In the genomic region with DNA sequence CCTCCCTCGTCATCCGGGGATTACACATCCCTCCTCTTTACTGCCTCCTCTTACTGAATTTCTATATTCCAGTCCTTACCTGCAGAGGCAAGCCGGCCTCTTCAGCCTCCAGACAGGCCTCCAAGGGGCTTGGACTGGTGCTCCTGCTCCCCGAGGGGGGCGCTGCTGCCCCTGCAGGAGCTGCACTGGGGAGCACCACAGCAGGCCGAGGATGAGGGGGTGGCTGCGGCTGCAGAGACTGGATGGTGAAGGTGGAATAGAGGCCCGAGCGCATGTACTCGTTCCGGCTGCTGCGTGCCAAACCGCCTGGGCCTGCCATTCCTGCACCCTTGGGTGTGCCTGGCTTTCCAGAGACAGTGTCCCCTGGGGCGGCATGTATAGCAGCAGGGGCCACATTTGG, we compare ENCODE assay signal across 19 cellular contexts. TPM values are rescaled to one million over a fixed set of nuclear protein-coding genes. Genes with fewer than 3 reads are reported as not detected.
DNase-seq lines count a peak whose midpoint lies in the region; ATAC-seq and TF ChIP-seq lines count a peak whose summit lies in the region.
"Had no signal": no experiment of that assay in that cellular context is flagged by ENCODE, and none has a peak within 500 bp of the region (broad histone marks: within the 10 kb centered on the region; RNA-seq: fewer than 3 reads in every experiment).

No MANE protein-coding gene starts in this region.

- CTCF ChIA-PET in activated CD4-positive, alpha-beta T cell treated with anti-CD3 and anti-CD28 coated beads for 36 hours (lab: Charles Lee), result interaction anchor here (0.7 kb wide), 1 partner anchor 180 kb away, joined by 3 read pairs; no protein-coding TSS in a partner anchor

- intact Hi-C loops in activated CD4-positive, alpha-beta T cell treated with anti-CD3 and anti-CD28 coated beads for 36 hours (cut with DNase I, micrococcal nuclease), result no loop called here

- peak overlapping the region; percentile 55 for H3K4me3 Mint-ChIP-seq in activated CD4-positive, alpha-beta T cell treated with anti-CD3 and anti-CD28 coated beads for 36 hours
- H3K4me3 Mint-ChIP-seq in activated naive CD8-positive, alpha-beta T cell, result no peak overlapping the region
- H3K4me3 Mint-ChIP-seq in activated naive CD8-positive, alpha-beta T cell treated with anti-CD3 and anti-CD28 coated beads, Interleukin-2, amount 50 U/mL, for 24 hours, result no peak overlapping the region
- H3K4me3 Mint-ChIP-seq in central memory CD8-positive, alpha-beta T cell, result no peak overlapping the region
- H3K4me3 Mint-ChIP-seq: H9 had no signal

- peaks cover 27% of the 10 kb centered on the region for H3K4me1 Mint-ChIP-seq in activated CD4-positive, alpha-beta T cell treated with anti-CD3 and anti-CD28 coated beads for 36 hours
- H3K4me1 Mint-ChIP-seq in activated naive CD8-positive, alpha-beta T cell (ENCODE audit: low read depth), result peaks cover 12% of the 10 kb centered on the region
- H3K4me1 Mint-ChIP-seq in activated naive CD8-positive, alpha-beta T cell treated with anti-CD3 and anti-CD28 coated beads, Interleukin-2, amount 50 U/mL, for 24 hours, result peaks cover 23% of the 10 kb centered on the region
- no peaks in the 10 kb centered on the region for H3K4me1 Mint-ChIP-seq in central memory CD8-positive, alpha-beta T cell

- H3K36me3 Mint-ChIP-seq in activated CD4-positive, alpha-beta T cell treated with anti-CD3 and anti-CD28 coated beads for 36 hours (ENCODE audit: low read depth), result peaks cover 47% of the 10 kb centered on the region
- peaks cover 7% of the 10 kb centered on the region for H3K36me3 Mint-ChIP-seq in activated naive CD8-positive, alpha-beta T cell
- peaks cover 36% of the 10 kb centered on the region for H3K36me3 Mint-ChIP-seq in activated naive CD8-positive, alpha-beta T cell treated with anti-CD3 and anti-CD28 coated beads, Interleukin-2, amount 50 U/mL, for 24 hours (ENCODE audit: low read depth)
- peaks cover 42% of the 10 kb centered on the region for H3K36me3 Mint-ChIP-seq in central memory CD8-positive, alpha-beta T cell (ENCODE audit: insufficient read depth)

- POLR2A ChIA-PET in activated CD4-positive, alpha-beta T cell treated with anti-CD3 and anti-CD28 coated beads for 36 hours (lab: Charles Lee), result no interaction called here

- H3K27me3 Mint-ChIP-seq in activated CD4-positive, alpha-beta T cell treated with anti-CD3 and anti-CD28 coated beads for 36 hours, result no peaks in the 10 kb centered on the region
- no peaks in the 10 kb centered on the region for H3K27me3 Mint-ChIP-seq in activated naive CD8-positive, alpha-beta T cell
- H3K27me3 Mint-ChIP-seq in activated naive CD8-positive, alpha-beta T cell treated with anti-CD3 and anti-CD28 coated beads, Interleukin-2, amount 50 U/mL, for 24 hours, result no peaks in the 10 kb centered on the region
- no peaks in the 10 kb centered on the region for H3K27me3 Mint-ChIP-seq in central memory CD8-positive, alpha-beta T cell
- H3K27me3 Mint-ChIP-seq: B cell; CD4-positive, alpha-beta memory T cell had no signal

- no peak for ATAC-seq in activated CD4-positive, alpha-beta T cell treated with anti-CD3 and anti-CD28 coated beads for 36 hours
- ATAC-seq in activated naive CD8-positive, alpha-beta T cell treated with anti-CD3 and anti-CD28 coated beads, Interleukin-2, amount 50 U/mL, for 24 hours, result no peak
- no peak for ATAC-seq in central memory CD8-positive, alpha-beta T cell (replicated peaks; ENCODE audit: extremely low read depth, poor library complexity, severe bottlenecking)
- ATAC-seq in HG03108 (IDR thresholded peaks at IDR 0.05; ENCODE audit: unreplicated experiment) (no peak), SK-N-SH treated with all-trans-retinoic acid at 6 μM for 48 hours (no peak)

- no peaks in the 10 kb centered on the region for H3K9me3 Mint-ChIP-seq in activated CD4-positive, alpha-beta T cell treated with anti-CD3 and anti-CD28 coated beads for 36 hours (ENCODE audit: low read depth)
- no peaks in the 10 kb centered on the region for H3K9me3 Mint-ChIP-seq in activated naive CD8-positive, alpha-beta T cell (ENCODE audit: low read depth)
- no peaks in the 10 kb centered on the region for H3K9me3 Mint-ChIP-seq in activated naive CD8-positive, alpha-beta T cell treated with anti-CD3 and anti-CD28 coated beads, Interleukin-2, amount 50 U/mL, for 24 hours
- no peaks in the 10 kb centered on the region for H3K9me3 Mint-ChIP-seq in central memory CD8-positive, alpha-beta T cell
- H3K9me3 Mint-ChIP-seq: CD4-positive, alpha-beta memory T cell had no signal

- H3K27ac Mint-ChIP-seq in activated CD4-positive, alpha-beta T cell treated with anti-CD3 and anti-CD28 coated beads for 36 hours, result peak overlapping the region; percentile 25
- H3K27ac Mint-ChIP-seq in activated naive CD8-positive, alpha-beta T cell, result peak overlapping the region; percentile 54
- no peak overlapping the region for H3K27ac Mint-ChIP-seq in activated naive CD8-positive, alpha-beta T cell treated with anti-CD3 and anti-CD28 coated beads, Interleukin-2, amount 50 U/mL, for 24 hours
- H3K27ac Mint-ChIP-seq in central memory CD8-positive, alpha-beta T cell (ENCODE audit: low read depth), result peak overlapping the region; percentile 36
- H3K27ac Mint-ChIP-seq: H9 had no signal

- DNase-seq in activated CD4-positive, alpha-beta T cell treated with anti-CD3 and anti-CD28 coated beads for 36 hours, result no peak
- DNase-seq in activated CD4-positive, alpha-beta T cell treated with anti-CD3 and anti-CD28 coated beads, Interleukin-2, amount 50 U/mL, for 48 hours, result no peak
- DNase-seq in activated naive CD8-positive, alpha-beta T cell treated with anti-CD3 and anti-CD28 coated beads, Interleukin-2, amount 50 U/mL, for 24 hours, result no peak
- DNase-seq in central memory CD8-positive, alpha-beta T cell (ENCODE audit: low spot score in 2 of 2), result no peak
- no peak for DNase-seq in stimulated activated naive CD4-positive, alpha-beta T cell treated with Interleukin-2 at 50 U/mL for 16 hours (lab: John Stamatoyannopoulos, UW)
- DNase-seq: ACHN; C1 segment of cervical spinal cord; CD4-positive, alpha-beta memory T cell; COR-L47; DMS153; DMS79 treated with DMSO at 0.1 percent for 48 hours; EL; GOT3; H9 had no signal

TF ChIP-seq in SK-N-SH treated with all-trans-retinoic acid at 6 μM for 48 hours, 23 proteins besides CTCF, POLR2A, EP300 and RAD21 (continues in another document):
- TF ChIP-seq ZC3H10 (CRISPR knock-in tag; IDR thresholded peaks at IDR 0.05) (no peak), ZNF70 (CRISPR knock-in tag; IDR thresholded peaks at IDR 0.05) (no peak), PPARA (CRISPR knock-in tag; IDR thresholded peaks at IDR 0.05; ENCODE audit: borderline replicate concordance) (no peak), OSR1 (CRISPR knock-in tag; IDR thresholded peaks at IDR 0.05) (no peak), TOX (CRISPR knock-in tag; IDR thresholded peaks at IDR 0.05; ENCODE audit: borderline replicate concordance) (no peak), ZNF8 (CRISPR knock-in tag; IDR thresholded peaks at IDR 0.05) (no peak), BACH2 (CRISPR knock-in tag; IDR thresholded peaks at IDR 0.05; ENCODE audit: borderline replicate concordance) (no peak), ARNTL (CRISPR knock-in tag; IDR thresholded peaks at IDR 0.05; ENCODE audit: borderline replicate concordance, low read depth) (no peak), ISL1 (CRISPR knock-in tag; IDR thresholded peaks at IDR 0.05) (no peak), ESRRG (CRISPR knock-in tag; IDR thresholded peaks at IDR 0.05) (no peak), ZFP3 (CRISPR knock-in tag; IDR thresholded peaks at IDR 0.05) (no peak), GLIS3 (CRISPR knock-in tag; IDR thresholded peaks at IDR 0.05) (no peak), SNAI2 (CRISPR knock-in tag; IDR thresholded peaks at IDR 0.05) (no peak)
- TF ChIP-seq, protein P1, sequence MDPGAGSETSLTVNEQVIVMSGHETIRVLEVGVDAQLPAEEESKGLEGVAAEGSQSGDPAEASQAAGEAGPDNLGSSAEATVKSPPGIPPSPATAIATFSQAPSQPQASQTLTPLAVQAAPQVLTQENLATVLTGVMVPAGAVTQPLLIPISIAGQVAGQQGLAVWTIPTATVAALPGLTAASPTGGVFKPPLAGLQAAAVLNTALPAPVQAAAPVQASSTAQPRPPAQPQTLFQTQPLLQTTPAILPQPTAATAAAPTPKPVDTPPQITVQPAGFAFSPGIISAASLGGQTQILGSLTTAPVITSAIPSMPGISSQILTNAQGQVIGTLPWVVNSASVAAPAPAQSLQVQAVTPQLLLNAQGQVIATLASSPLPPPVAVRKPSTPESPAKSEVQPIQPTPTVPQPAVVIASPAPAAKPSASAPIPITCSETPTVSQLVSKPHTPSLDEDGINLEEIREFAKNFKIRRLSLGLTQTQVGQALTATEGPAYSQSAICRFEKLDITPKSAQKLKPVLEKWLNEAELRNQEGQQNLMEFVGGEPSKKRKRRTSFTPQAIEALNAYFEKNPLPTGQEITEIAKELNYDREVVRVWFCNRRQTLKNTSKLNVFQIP (CRISPR knock-in tag; IDR thresholded peaks at IDR 0.05; ENCODE audit: borderline replicate concordance, low read depth), result no peak
- TF ChIP-seq, protein P2, sequence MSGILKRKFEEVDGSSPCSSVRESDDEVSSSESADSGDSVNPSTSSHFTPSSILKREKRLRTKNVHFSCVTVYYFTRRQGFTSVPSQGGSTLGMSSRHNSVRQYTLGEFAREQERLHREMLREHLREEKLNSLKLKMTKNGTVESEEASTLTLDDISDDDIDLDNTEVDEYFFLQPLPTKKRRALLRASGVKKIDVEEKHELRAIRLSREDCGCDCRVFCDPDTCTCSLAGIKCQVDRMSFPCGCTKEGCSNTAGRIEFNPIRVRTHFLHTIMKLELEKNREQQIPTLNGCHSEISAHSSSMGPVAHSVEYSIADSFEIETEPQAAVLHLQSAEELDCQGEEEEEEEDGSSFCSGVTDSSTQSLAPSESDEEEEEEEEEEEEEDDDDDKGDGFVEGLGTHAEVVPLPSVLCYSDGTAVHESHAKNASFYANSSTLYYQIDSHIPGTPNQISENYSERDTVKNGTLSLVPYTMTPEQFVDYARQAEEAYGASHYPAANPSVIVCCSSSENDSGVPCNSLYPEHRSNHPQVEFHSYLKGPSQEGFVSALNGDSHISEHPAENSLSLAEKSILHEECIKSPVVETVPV (CRISPR knock-in tag; IDR thresholded peaks at IDR 0.05), result no peak

RNA-seq across cellular contexts. Expression of a gene that starts 9.1 kb away (rescaled TPM):
- 1 to 10 TPM; 2.4 to 4.7 TPM for total RNA-seq in activated CD4-positive, alpha-beta T cell treated with anti-CD3 and anti-CD28 coated beads for 36 hours

RNA-seq across cellular contexts. Expression of a gene that starts 11.5 kb away (rescaled TPM):
- 100 to 1,000 TPM in 1 of 2 experiments, 10 to 100 TPM in 1; 96.8 to 117 TPM for total RNA-seq in activated CD4-positive, alpha-beta T cell treated with anti-CD3 and anti-CD28 coated beads for 36 hours

RNA-seq across cellular contexts. Expression of a gene that starts 19.2 kb away (rescaled TPM):
- under 1 TPM; 0.82 to 0.98 TPM for total RNA-seq in activated CD4-positive, alpha-beta T cell treated with anti-CD3 and anti-CD28 coated beads for 36 hours
- total RNA-seq: B cell, HT1080 had no signal

RNA-seq across cellular contexts. Expression of a gene that starts 20.2 kb away (rescaled TPM):
- total RNA-seq in activated CD4-positive, alpha-beta T cell treated with anti-CD3 and anti-CD28 coated beads for 36 hours, result 100 to 1,000 TPM; 195 to 210 TPM

RNA-seq across cellular contexts. Expression of a gene that starts 56.6 kb away (rescaled TPM):
- total RNA-seq in activated CD4-positive, alpha-beta T cell treated with anti-CD3 and anti-CD28 coated beads for 36 hours, result 10 to 100 TPM; 40.3 to 48.4 TPM
